8 cellular contexts compared by ENCODE assay signal in the genomic region with DNA sequence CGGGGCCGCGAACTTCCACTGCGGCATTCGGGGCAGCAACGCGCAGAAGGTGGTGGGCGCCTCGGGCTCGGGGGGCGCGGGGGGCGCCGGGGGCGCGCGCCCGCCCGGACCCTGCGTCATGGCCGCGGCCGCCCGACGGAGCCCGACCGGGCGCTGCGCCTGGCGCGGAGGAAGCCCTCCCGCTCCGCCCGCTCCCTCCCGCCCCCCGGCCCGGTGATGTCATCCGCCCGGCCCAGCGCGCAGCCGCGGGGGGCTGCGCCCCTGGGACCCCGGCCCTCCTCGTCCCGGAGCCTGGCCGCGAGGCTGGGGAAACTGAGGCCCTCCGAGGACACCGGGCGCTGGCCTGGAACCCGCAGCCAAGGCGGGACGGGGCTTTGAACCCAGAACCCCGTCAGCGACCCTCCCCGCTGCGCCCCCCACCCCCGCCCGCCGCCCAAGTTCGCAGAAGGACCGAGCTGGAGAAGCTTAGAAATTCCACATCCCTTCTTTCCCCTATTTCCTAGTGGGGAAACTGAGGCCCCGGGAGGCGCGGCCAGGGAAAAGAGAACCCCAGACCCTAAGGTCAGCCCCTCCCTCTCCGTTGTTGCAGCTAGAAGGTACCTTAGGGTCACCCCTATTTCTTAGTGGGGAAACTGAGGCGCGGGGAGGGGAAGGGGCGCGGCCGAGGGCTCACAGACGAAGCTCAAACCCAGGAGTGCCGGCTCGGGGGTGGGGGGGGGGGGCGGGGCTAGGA. TPM values are rescaled to one million over a fixed set of nuclear protein-coding genes. Genes with fewer than 3 reads are reported as not detected.
A peak's percentile ranks its signal among the peaks of the same experiment; 100 is the strongest.
DNase-seq lines count a peak whose midpoint lies in the region; ATAC-seq and TF ChIP-seq lines count a peak whose summit lies in the region.

Gene SHC2, minus strand, starts transcription at position 157 of the 733 bp plus-strand sequence. Its CDS starts 37 bp downstream, at position 120.

- H3K27me3 ChIP-seq in body of pancreas: no peaks in the 10 kb centered on the region

- peak within 1 kb of the TSS; percentile 87 to 97 (median 95) for H3K27ac ChIP-seq in body of pancreas
- peak within 1 kb of the TSS; percentile 55 for H3K27ac ChIP-seq in substantia nigra (ENCODE audit: low read depth, low read length, poor library complexity, severe bottlenecking)

- no peaks in the 10 kb centered on the region for H3K9me3 ChIP-seq in body of pancreas

- no peak for TF ChIP-seq CTCF in body of pancreas (IDR thresholded peaks at IDR 0.05)

- no peak for TF ChIP-seq POLR2A in body of pancreas (IDR thresholded peaks at IDR 0.05)

- WGBS in body of pancreas, 2 donors: 0 to 2% methylated on average over 9 to 29 of the region's 77 CpGs

- H3K4me1 ChIP-seq in body of pancreas: peaks cover 29% of the 10 kb centered on the region

- DNase-seq in NCI-H748 (lab: John Stamatoyannopoulos, UW; ENCODE audit: unreplicated experiment) (peak; percentile 51), NCI-H748 treated with DMSO at 0.1 percent for 48 hours (lab: John Stamatoyannopoulos, UW) (no peak), body of pancreas (peak; percentile 62 to 81 (median 78)), left kidney (ENCODE audit: low read depth, low spot score) (peak; percentile 80), substantia nigra (lab: John Stamatoyannopoulos, UW) (peak in 10 of 49 donors; percentile 6 to 51 (median 24)), DMS79 (lab: John Stamatoyannopoulos, UW) (no peak)
- no peak for DNase-seq in stimulated activated CD4-positive, alpha-beta T cell treated with anti-CD3 and anti-CD28 coated beads, Interleukin-4, amount 100 ng/mL, for 4 hours

- intact Hi-C loops in body of pancreas (cut with DNase I): no loop called here

- ATAC-seq in body of pancreas: peak; percentile 69
- ATAC-seq in GM18909 (IDR thresholded peaks at IDR 0.05; ENCODE audit: poor library complexity, unreplicated experiment): no peak

- no peaks in the 10 kb centered on the region for H3K36me3 ChIP-seq in body of pancreas (replicated peaks in 1 of 2; ENCODE audit: insufficient read depth in 1 of 2, low read depth in 2 of 2)

- peak within 1 kb of the TSS; percentile 60 to 94 for H3K4me3 ChIP-seq in body of pancreas

RNA-seq across cellular contexts. Expression of gene SHC2, which starts in this region (rescaled TPM):
- 100 to 1,000 TPM; 119 to 137 TPM for total RNA-seq in body of pancreas

Comparison
In these comparisons a context has a peak if more than half of its experiments do, and no peak if none do; other contexts are left out.
1. DNase-seq: peak in NCI-H748 (single experiment), body of pancreas (4 of 4) and left kidney (single experiment); none in NCI-H748 treated with DMSO at 0.1 percent for 48 hours (single experiment), DMS79 (single experiment) and stimulated activated CD4-positive, alpha-beta T cell treated with anti-CD3 and anti-CD28 coated beads, Interleukin-4, amount 100 ng/mL, for 4 hours (0 of 2).